ENCODE assay signal across 17 cellular contexts in genomic region chr2:231633259-231633976, GRCh38. TPM values are rescaled to one million over a fixed set of nuclear protein-coding genes. Genes with fewer than 3 reads are reported as not detected.
DNase-seq lines count a peak whose midpoint lies in the region; ATAC-seq, FAIRE-seq and TF ChIP-seq lines count a peak whose summit lies in the region.
"Had no signal": no experiment of that assay in that cellular context is flagged by ENCODE, and none has a peak within 500 bp of the region (broad histone marks: within the 10 kb centered on the region; RNA-seq: fewer than 3 reads in every experiment).

No MANE protein-coding gene starts in this region.

- H3K4me1 ChIP-seq in A549 = peaks cover 33% of the 10 kb centered on the region
- no peaks in the 10 kb centered on the region for H3K4me1 ChIP-seq in GM23338 (ENCODE audit: insufficient read depth)
- H3K4me1 ChIP-seq in CD8-positive, alpha-beta T cell (ENCODE audit: insufficient read depth, low read length) = no peaks in the 10 kb centered on the region

- no peaks in the 10 kb centered on the region for H3K79me2 ChIP-seq in GM23338 (replicated peaks; ENCODE audit: insufficient read depth)

- H3K27me3 ChIP-seq in GM23338 (ENCODE audit: insufficient read depth) = no peaks in the 10 kb centered on the region
- H3K27me3 ChIP-seq in CD8-positive, alpha-beta T cell (ENCODE audit: insufficient read depth, low read length) = no peaks in the 10 kb centered on the region

- H3K27ac ChIP-seq in A549 = peak overlapping the region; percentile 66 to 72; a peak in 5 of 6 replicates
- no peak overlapping the region for H3K27ac ChIP-seq in GM23338 (ENCODE audit: low read depth)
- H3K27ac ChIP-seq in cingulate gyrus (ENCODE audit: low read depth, low read length) = peak overlapping the region; percentile 29
- no peak overlapping the region for H3K27ac ChIP-seq in CD8-positive, alpha-beta T cell (ENCODE audit: low read depth, low read length)

- no peak for DNase-seq in A549 (ENCODE audit: low read depth in 1 of 2, low spot score in 1 of 2)
- no peak for DNase-seq in GM23338 (ENCODE audit: low spot score)
- no peak for DNase-seq in nephron progenitor cell
- no peak for DNase-seq in AG08396 (ENCODE audit: low spot score)
- DNase-seq in COR-L47 (lab: John Stamatoyannopoulos, UW) = no peak
- DNase-seq in CD8-positive, alpha-beta T cell = no peak
- DNase-seq in erythroblast (lab: John Stamatoyannopoulos, UW) = no peak
- DNase-seq: AML-193; H9; left ventricle myocardium superior; NCI-H1048; NCI-H774; stimulated activated CD4-positive, alpha-beta T cell treated with anti-CD3 and anti-CD28 coated beads, Interleukin-2, amount 100 ng/mL, for 24 hours had no signal

- TF ChIP-seq RAD21 in A549 (conservative IDR thresholded peaks at IDR 0.05 in 1 of 2, IDR thresholded peaks at IDR 0.05 in 1 of 2) = no peak

- no peaks in the 10 kb centered on the region for H3K36me3 Mint-ChIP-seq in GM23338 (ENCODE audit: low read depth)
- H3K36me3 Mint-ChIP-seq in nephron progenitor cell (ENCODE audit: low read depth) = no peaks in the 10 kb centered on the region
- no peaks in the 10 kb centered on the region for H3K36me3 Mint-ChIP-seq in CD8-positive, alpha-beta T cell

- H3K36me3 ChIP-seq in GM23338 (ENCODE audit: insufficient read depth) = no peaks in the 10 kb centered on the region
- H3K36me3 ChIP-seq in CD8-positive, alpha-beta T cell (ENCODE audit: insufficient read depth, low read length) = no peaks in the 10 kb centered on the region

- H3K9me2 ChIP-seq in GM23338 (ENCODE audit: insufficient read depth) = no peaks in the 10 kb centered on the region

- no peak for TF ChIP-seq POLR2A in A549 (IDR thresholded peaks at IDR 0.05; ENCODE audit: low read length)
- TF ChIP-seq POLR2A in erythroblast (IDR thresholded peaks at IDR 0.05; ENCODE audit: low read length) = no peak

- TF ChIP-seq EP300 in A549 (IDR thresholded peaks at IDR 0.05) = no peak

- H4K20me1 ChIP-seq in GM23338 (replicated peaks; ENCODE audit: insufficient read depth) = no peaks in the 10 kb centered on the region

- H3K4me3 ChIP-seq in A549 (no peak overlapping the region), GM23338 (no peak overlapping the region)
- H3K4me3 ChIP-seq in CD8-positive, alpha-beta T cell (ENCODE audit: low read depth, low read length) = no peak overlapping the region

- no peak overlapping the region for H3K27ac Mint-ChIP-seq in GM23338
- H3K27ac Mint-ChIP-seq in nephron progenitor cell = peak overlapping the region; percentile 20
- no peak overlapping the region for H3K27ac Mint-ChIP-seq in CD8-positive, alpha-beta T cell

- TF ChIP-seq CTCF in A549 (IDR thresholded peaks at IDR 0.05) (no peak), GM23338 (conservative IDR thresholded peaks at IDR 0.05; ENCODE audit: low read depth in 2 of 2) (no peak), nephron progenitor cell (IDR thresholded peaks at IDR 0.05) (no peak)
- no peak for TF ChIP-seq CTCF in CD8-positive, alpha-beta T cell (IDR thresholded peaks at IDR 0.05)

- peak overlapping the region; percentile 56 for H3K4me2 ChIP-seq in A549
- no peak overlapping the region for H3K4me2 ChIP-seq in GM23338

- FAIRE-seq in A549 (lab: Jason Lieb, UNC) = no peak

- ATAC-seq in A549 (peak; percentile 22 to 31; a peak in 4 of 6 replicates), GM23338 (no peak)
- ATAC-seq in CD8-positive, alpha-beta T cell = no peak
- ATAC-seq: activated CD4-positive, CD25-positive, alpha-beta regulatory T cell treated with anti-CD3 and anti-CD28 coated beads, Interleukin-2, amount 50 U/mL, for 24 hours; left ventricle myocardium superior had no signal

- H3K9me3 Mint-ChIP-seq in GM23338 = peaks cover 6% of the 10 kb centered on the region
- no peaks in the 10 kb centered on the region for H3K9me3 Mint-ChIP-seq in nephron progenitor cell
- no peaks in the 10 kb centered on the region for H3K9me3 Mint-ChIP-seq in CD8-positive, alpha-beta T cell
- H3K9me3 Mint-ChIP-seq: H9 had no signal

- intact Hi-C loops in CD8-positive, alpha-beta T cell (cut with DNase I, micrococcal nuclease) = no loop called here

- H3F3A ChIP-seq in GM23338 (replicated peaks; ENCODE audit: low read depth) = no peaks in the 10 kb centered on the region; the same call in 1 of the 2 replicates

- peaks cover 6% of the 10 kb centered on the region for H3K27me3 Mint-ChIP-seq in GM23338 (ENCODE audit: insufficient read depth, low read depth, poor library complexity)
- peaks cover 7% of the 10 kb centered on the region for H3K27me3 Mint-ChIP-seq in nephron progenitor cell (ENCODE audit: low read depth, poor library complexity)
- no peaks in the 10 kb centered on the region for H3K27me3 Mint-ChIP-seq in CD8-positive, alpha-beta T cell (ENCODE audit: low read depth)

- POLR2A ChIA-PET in A549 (lab: Yijun Ruan, JAX) = interaction anchor here (0.5 to 1.8 kb wide), 6 partner anchors 9 to 75 kb away, joined by 3 to 11 read pairs (median 5); partner anchors contain the start of gene PTMA
- POLR2A ChIA-PET in CD8-positive, alpha-beta T cell (lab: Charles Lee) = no interaction called here

- H2AFZ ChIP-seq in GM23338 = 0 out of 2 replicates have a peak overlapping the region, but pooled peaks have one; percentile 59

- CTCF ChIA-PET in A549 (lab: Yijun Ruan, JAX) = interaction anchor here (1.3 to 95.1 kb wide), 3 partner anchors 13 to 50 kb away, joined by 3 to 4158 read pairs (median 47); partner anchors contain the start of gene PTMA
- CTCF ChIA-PET in CD8-positive, alpha-beta T cell (lab: Charles Lee) = interaction anchor here (1.3 to 2.7 kb wide), 2 partner anchors 32 to 82 kb away, joined by 3 to 10 read pairs; no protein-coding TSS in a partner anchor

- peaks cover 5% of the 10 kb centered on the region; the same call in 2 of the 3 replicates for H3K4me1 Mint-ChIP-seq in GM23338
- peaks cover 36% of the 10 kb centered on the region for H3K4me1 Mint-ChIP-seq in nephron progenitor cell
- H3K4me1 Mint-ChIP-seq in CD8-positive, alpha-beta T cell (ENCODE audit: low read depth) = no peaks in the 10 kb centered on the region

- WGBS in A549 (ENCODE audit: missing lambda C conversion rate) = 90% methylated on average over 12 of the region's 12 CpGs

- H3K4me3 Mint-ChIP-seq in GM23338 (no peak overlapping the region), nephron progenitor cell (no peak overlapping the region)
- no peak overlapping the region for H3K4me3 Mint-ChIP-seq in CD8-positive, alpha-beta T cell

- H3K9me3 ChIP-seq in A549 = no peaks in the 10 kb centered on the region
- H3K9me3 ChIP-seq in CD8-positive, alpha-beta T cell (ENCODE audit: low read length) = no peaks in the 10 kb centered on the region

TF ChIP-seq in A549, 52 proteins besides CTCF, POLR2A, EP300 and RAD21 (continues in another document):
- TF ChIP-seq TFCP2L1 (CRISPR knock-in tag; IDR thresholded peaks at IDR 0.05) (no peak), RNF2 (IDR thresholded peaks at IDR 0.05; ENCODE audit: borderline replicate concordance, low read depth) (no peak), KDM5A (IDR thresholded peaks at IDR 0.05) (no peak), HDAC2 (IDR thresholded peaks at IDR 0.05) (no peak), JUN (IDR thresholded peaks at IDR 0.05) (no peak), POLR2AphosphoS2 (conservative IDR thresholded peaks at IDR 0.05; ENCODE audit: low read length) (no peak), ZC3H11A (IDR thresholded peaks at IDR 0.05) (no peak), SREBF2 (IDR thresholded peaks at IDR 0.05) (no peak), HOXB5 (CRISPR knock-in tag; IDR thresholded peaks at IDR 0.05) (no peak), NPAS2 (CRISPR knock-in tag; IDR thresholded peaks at IDR 0.05; ENCODE audit: borderline replicate concordance) (no peak), RCOR1 (IDR thresholded peaks at IDR 0.05; ENCODE audit: low read depth, low read length) (no peak), CBX8 (IDR thresholded peaks at IDR 0.05) (no peak)
- TF ChIP-seq, protein P1, sequence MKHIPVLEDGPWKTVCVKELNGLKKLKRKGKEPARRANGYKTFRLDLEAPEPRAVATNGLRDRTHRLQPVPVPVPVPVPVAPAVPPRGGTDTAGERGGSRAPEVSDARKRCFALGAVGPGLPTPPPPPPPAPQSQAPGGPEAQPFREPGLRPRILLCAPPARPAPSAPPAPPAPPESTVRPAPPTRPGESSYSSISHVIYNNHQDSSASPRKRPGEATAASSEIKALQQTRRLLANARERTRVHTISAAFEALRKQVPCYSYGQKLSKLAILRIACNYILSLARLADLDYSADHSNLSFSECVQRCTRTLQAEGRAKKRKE (CRISPR knock-in tag; IDR thresholded peaks at IDR 0.05; ENCODE audit: low read depth) = no peak

TF ChIP-seq in GM23338, 12 proteins besides CTCF, POLR2A, EP300 and RAD21:
- TF ChIP-seq EZH2 (IDR thresholded peaks at IDR 0.05; ENCODE audit: low read depth, unreplicated experiment) (no peak), POLR2AphosphoS5 (IDR thresholded peaks at IDR 0.05; ENCODE audit: low read depth) (no peak), ZNF114 (CRISPR knock-in tag; IDR thresholded peaks at IDR 0.05) (no peak)

RNA-seq across cellular contexts. Expression of gene TEX44, which starts 40.8 kb away (rescaled TPM):
- polyA plus RNA-seq in A549 (2011; rRNA removed) (not detected in 2 replicates), A549 (2017; fragmentation: RNase III; extraction: RNeasy Plus Mini Kit Qiagen cat#74134 plus additional on column Dnase treatment) (not detected in 3 replicates), GM23338 (2016; fragmentation: Nextera tagmentation; extraction: Ambion mirVana) (not detected in 2 replicates)
- not detected in 2 replicates for polyA plus RNA-seq in A549 (2012; cell fraction: cytosol; rRNA removed)
- not detected in 2 replicates for polyA plus RNA-seq in A549 (2012; cell fraction: nucleus; rRNA removed)
- polyA minus RNA-seq in A549 (2011; rRNA and poly(A)+ RNA removed) = not detected in 2 replicates
- not detected in 2 replicates for total RNA-seq in GM23338 (2014; rRNA removed; shearing (Covaris generic))
- total RNA-seq in CD8-positive, alpha-beta T cell = not detected
- total RNA-seq: H9, left ventricle myocardium superior, urinary bladder had no signal
- polyA plus RNA-seq: neural cell, urinary bladder had no signal

Comparison
In these comparisons a context has a peak if more than half of its experiments do, and no peak if none do; other contexts are left out.
1. ATAC-seq: peak in A549 (2 of 2); none in GM23338 (single experiment) and CD8-positive, alpha-beta T cell (single experiment).
2. H3K27ac ChIP-seq: peak in A549 (2 of 2) and cingulate gyrus (single experiment); none in GM23338 (single experiment) and CD8-positive, alpha-beta T cell (single experiment).